2 cellular contexts compared by ENCODE assay signal in genomic region chr1:223041481-223041880, GRCh38.
TF ChIP-seq lines count a peak whose summit lies in the region.

No MANE protein-coding gene starts in this region.

TF ChIP-seq in GM23338, 12 proteins besides CTCF, POLR2A, EP300 and RAD21:
- TF ChIP-seq REST (IDR thresholded peaks at IDR 0.05; ENCODE audit: unreplicated experiment) = no peak
- TF ChIP-seq NANOG (IDR thresholded peaks at IDR 0.05; ENCODE audit: borderline replicate concordance) = no peak
- TF ChIP-seq JUNB (IDR thresholded peaks at IDR 0.05; ENCODE audit: unreplicated experiment) = no peak
- no peak for TF ChIP-seq EZH2phosphoT487 (IDR thresholded peaks at IDR 0.05; ENCODE audit: unreplicated experiment)
- no peak for TF ChIP-seq ZNF114 (CRISPR knock-in tag; IDR thresholded peaks at IDR 0.05)
- TF ChIP-seq ZNF331 (CRISPR knock-in tag; IDR thresholded peaks at IDR 0.05; ENCODE audit: low read depth) = no peak
- no peak for TF ChIP-seq POLR2AphosphoS5 (IDR thresholded peaks at IDR 0.05; ENCODE audit: low read depth)
- no peak for TF ChIP-seq STAT1 (IDR thresholded peaks at IDR 0.05; ENCODE audit: unreplicated experiment)

TF ChIP-seq in HepG2, 621 proteins besides CTCF, POLR2A, EP300 and RAD21 (continued from another document):
- no peak for TF ChIP-seq PLSCR1 (CRISPR knock-in tag; IDR thresholded peaks at IDR 0.05; ENCODE audit: borderline replicate concordance)
- no peak for TF ChIP-seq ZNF614 (CRISPR knock-in tag; IDR thresholded peaks at IDR 0.05; ENCODE audit: borderline replicate concordance)
- TF ChIP-seq KLF12 (CRISPR knock-in tag; IDR thresholded peaks at IDR 0.05; ENCODE audit: borderline replicate concordance) = no peak
- no peak for TF ChIP-seq ZNF616 (CRISPR knock-in tag; IDR thresholded peaks at IDR 0.05; ENCODE audit: low read depth)
- TF ChIP-seq PATZ1 (CRISPR knock-in tag; IDR thresholded peaks at IDR 0.05) = no peak
- TF ChIP-seq ZNF746 (CRISPR knock-in tag; IDR thresholded peaks at IDR 0.05) = no peak
- no peak for TF ChIP-seq RFXAP (CRISPR knock-in tag; IDR thresholded peaks at IDR 0.05; ENCODE audit: borderline replicate concordance)
- no peak for TF ChIP-seq ZNF547 (CRISPR knock-in tag; IDR thresholded peaks at IDR 0.05)
- no peak for TF ChIP-seq CC2D1A (CRISPR knock-in tag; IDR thresholded peaks at IDR 0.05)
- no peak for TF ChIP-seq EZH2 (conservative IDR thresholded peaks at IDR 0.05; ENCODE audit: low read depth, low read length)
- no peak for TF ChIP-seq ZBTB34 (CRISPR knock-in tag; IDR thresholded peaks at IDR 0.05)
- TF ChIP-seq ZBTB10 (CRISPR knock-in tag; IDR thresholded peaks at IDR 0.05; ENCODE audit: borderline replicate concordance) = no peak
- no peak for TF ChIP-seq ZBTB4 (CRISPR knock-in tag; IDR thresholded peaks at IDR 0.05; ENCODE audit: borderline replicate concordance)
- TF ChIP-seq FOSL2 (CRISPR knock-in tag; IDR thresholded peaks at IDR 0.05) = no peak
- TF ChIP-seq ZBTB1 (CRISPR knock-in tag; IDR thresholded peaks at IDR 0.05; ENCODE audit: borderline replicate concordance) = no peak
- no peak for TF ChIP-seq ZNF841 (CRISPR knock-in tag; IDR thresholded peaks at IDR 0.05; ENCODE audit: borderline replicate concordance)
- TF ChIP-seq ZNF362 (CRISPR knock-in tag; IDR thresholded peaks at IDR 0.05; ENCODE audit: borderline replicate concordance) = no peak
- TF ChIP-seq RBM39 (IDR thresholded peaks at IDR 0.05; ENCODE audit: low read depth, low read length, poor library complexity, severe bottlenecking) = no peak
TF ChIP-seq in HepG2: peak in this region for 0.
